21 cellular contexts compared by ENCODE assay signal in genomic region chr16:69598045-69598444, GRCh38. TPM values are rescaled to one million over a fixed set of nuclear protein-coding genes. Genes with fewer than 3 reads are reported as not detected.
DNase-seq lines count a peak whose midpoint lies in the region; ATAC-seq and TF ChIP-seq lines count a peak whose summit lies in the region.
"Had no signal": no experiment of that assay in that cellular context is flagged by ENCODE, and none has a peak within 500 bp of the region (broad histone marks: within the 10 kb centered on the region; RNA-seq: fewer than 3 reads in every experiment).

No MANE protein-coding gene starts in this region.

- H3K4me3 ChIP-seq in right atrium auricular region (no peak overlapping the region), trophoblast cell (ENCODE audit: low read depth, low read length) (no peak overlapping the region)
- H3K4me3 ChIP-seq: A549; BLaER1 treated with 17β-estradiol and CSF1 and Interleukin-3, amounts not matched to agents 10 nM and 100 nM; GM23248 had no signal

- peak; percentile 51 for ATAC-seq in Right ventricle myocardium superior (ENCODE audit: poor library complexity)
- ATAC-seq in GM21825 (IDR thresholded peaks at IDR 0.05; ENCODE audit: unreplicated experiment) = no peak
- ATAC-seq: A549 had no signal

- peaks cover 5% of the 10 kb centered on the region for H3K27me3 Mint-ChIP-seq in HFFc6 (ENCODE audit: insufficient read depth)
- H3K27me3 Mint-ChIP-seq: CD4-positive, alpha-beta T cell; CD8-positive, alpha-beta memory T cell had no signal

- no peak overlapping the region for H3K4me3 Mint-ChIP-seq in HFFc6
- H3K4me3 Mint-ChIP-seq: CD14-positive monocyte; CD4-positive, alpha-beta T cell had no signal

- H4K91ac ChIP-seq in trophoblast cell (ENCODE audit: low read depth, low read length) = no peak overlapping the region

- no peak for DNase-seq in Right ventricle myocardium superior
- no peak for DNase-seq in right atrium auricular region (ENCODE audit: low spot score)
- DNase-seq in HFFc6 = no peak
- DNase-seq in trophoblast cell = no peak
- DNase-seq in G401 (ENCODE audit: low spot score) = no peak
- DNase-seq: 8988T; ACHN; AML-193; BE2C; CD4-positive, alpha-beta T cell; CD8-positive, alpha-beta memory T cell; DMS 273 treated with DMSO at 0.1 percent for 48 hours; DMS79; GM23248; H7; HCEC 1CT had no signal

- H3K27ac ChIP-seq in right atrium auricular region = no peak overlapping the region
- peak overlapping the region; percentile 35 for H3K27ac ChIP-seq in VCaP
- no peak overlapping the region for H3K27ac ChIP-seq in trophoblast cell (ENCODE audit: low read depth, low read length)
- H3K27ac ChIP-seq: A549; BLaER1 treated with 17β-estradiol and CSF1 and Interleukin-3, amounts not matched to agents 10 nM and 100 nM; GM23248 had no signal

- intact Hi-C loops in Right ventricle myocardium superior (cut with DNase I) = no loop called here

- H3K9ac ChIP-seq in trophoblast cell (ENCODE audit: low read length) = no peak overlapping the region
- H3K9ac ChIP-seq: BLaER1 treated with 17β-estradiol and CSF1 and Interleukin-3, amounts not matched to agents 10 nM and 100 nM; GM23248 had no signal

- no peak overlapping the region for H2AK5ac ChIP-seq in trophoblast cell (ENCODE audit: low read length)

- no peaks in the 10 kb centered on the region for H3K36me3 ChIP-seq in right atrium auricular region
- peaks cover 3% of the 10 kb centered on the region in 2 experiments for H3K36me3 ChIP-seq in trophoblast cell (ENCODE audit: control insufficient read depth in 1 of 2, insufficient read depth in 2 of 2, low read length in 2 of 2)
- H3K36me3 ChIP-seq: BE2C had no signal

- no peak overlapping the region for H2AFZ ChIP-seq in trophoblast cell (ENCODE audit: insufficient read depth, low read length, poor library complexity)
- H2AFZ ChIP-seq: GM23248 had no signal

- no peak overlapping the region for H2BK120ac ChIP-seq in trophoblast cell (ENCODE audit: insufficient read depth, low read length, poor library complexity)

- H3K27me3 ChIP-seq in right atrium auricular region (no peaks in the 10 kb centered on the region), trophoblast cell (ENCODE audit: insufficient read depth, low read length) (no peaks in the 10 kb centered on the region)
- H3K27me3 ChIP-seq: BE2C; BLaER1 treated with 17β-estradiol and CSF1 and Interleukin-3, amounts not matched to agents 10 nM and 100 nM had no signal

- in situ Hi-C loops in G401 (cut with HindIII; ENCODE audit: low sequenced_read_pairs) = no loop called here

- no peaks in the 10 kb centered on the region for H3K9me3 Mint-ChIP-seq in HFFc6
- H3K9me3 Mint-ChIP-seq: CD4-positive, alpha-beta T cell; CD8-positive, alpha-beta memory T cell had no signal

- H4K8ac ChIP-seq in trophoblast cell (ENCODE audit: low read depth, low read length) = no peak overlapping the region

- peaks cover 0 to 8% of the 10 kb centered on the region in 2 donors for H3K4me1 ChIP-seq in right atrium auricular region
- H3K4me1 ChIP-seq in trophoblast cell (ENCODE audit: control insufficient read depth in 1 of 2, insufficient read depth in 2 of 2, low read length in 2 of 2) = peaks cover 0 to 2% of the 10 kb centered on the region in 2 experiments
- H3K4me1 ChIP-seq: BE2C had no signal

- H4K12ac ChIP-seq in trophoblast cell (ENCODE audit: low read depth, low read length) = no peak overlapping the region

- H2BK12ac ChIP-seq in trophoblast cell (ENCODE audit: low read length) = no peak overlapping the region

- 0 out of 2 replicates have a peak overlapping the region, but pooled peaks have one; percentile 11 for H3K27ac Mint-ChIP-seq in HFFc6
- H3K27ac Mint-ChIP-seq: CD14-positive monocyte; CD4-positive, alpha-beta T cell had no signal

- H3K4me2 ChIP-seq in trophoblast cell (ENCODE audit: low read length) = no peak overlapping the region
- H3K4me2 ChIP-seq: A549; BLaER1 treated with 17β-estradiol and CSF1 and Interleukin-3, amounts not matched to agents 10 nM and 100 nM had no signal

- H3K9me3 ChIP-seq in right atrium auricular region = no peaks in the 10 kb centered on the region
- no peaks in the 10 kb centered on the region for H3K9me3 ChIP-seq in trophoblast cell (ENCODE audit: insufficient read depth, low read depth, low read length)
- H3K9me3 ChIP-seq: A549, BE2C had no signal

- H3K36me3 Mint-ChIP-seq in HFFc6 (ENCODE audit: low read depth) = peaks cover 30% of the 10 kb centered on the region

- no peaks in the 10 kb centered on the region for H3K79me1 ChIP-seq in trophoblast cell (ENCODE audit: low read length)

- no CpG with 5 or more reads among the region's 5 CpGs for WGBS in trophoblast cell (ENCODE audit: extremely low coverage, insufficient coverage, insufficient read length)

- H3K79me2 ChIP-seq in trophoblast cell (ENCODE audit: control insufficient read depth, insufficient read depth, low read length, poor library complexity) = no peaks in the 10 kb centered on the region

- peak overlapping the region; percentile 14 for H3K4ac ChIP-seq in trophoblast cell (ENCODE audit: low read depth, low read length)

- TF ChIP-seq CTCF in right atrium auricular region (IDR thresholded peaks at IDR 0.05) = no peak
- no peak for TF ChIP-seq CTCF in HFFc6 (IDR thresholded peaks at IDR 0.05)
- no peak for TF ChIP-seq CTCF in VCaP (conservative IDR thresholded peaks at IDR 0.05)

- peaks cover 80% of the 10 kb centered on the region for H3K4me1 Mint-ChIP-seq in HFFc6 (ENCODE audit: low read depth)

- no peak overlapping the region for H2BK5ac ChIP-seq in trophoblast cell (ENCODE audit: low read depth, low read length, poor library complexity)

- H3K23ac ChIP-seq in trophoblast cell (ENCODE audit: low read length) = no peak overlapping the region

- no peak overlapping the region for H3K14ac ChIP-seq in trophoblast cell (ENCODE audit: low read length)

- no peak overlapping the region for H3K18ac ChIP-seq in trophoblast cell (ENCODE audit: low read length)

RNA-seq across cellular contexts. Expression of gene NFAT5, which starts 32.3 kb away (rescaled TPM):
- total RNA-seq in Right ventricle myocardium superior = 13.9 TPM
- 10 to 100 TPM; 16.4 to 22.6 TPM for total RNA-seq in right atrium auricular region
- 100 to 1,000 TPM in 1 of 6 experiments, 10 to 100 TPM in 5; 52.0 to 114 (median 63.7) TPM for total RNA-seq in HFFc6 (2021; fragmentation: NEBNext Ultra II Directional; extraction: Animal tissue kit (Norgen Biotek cat#: 25700))
- 26.0 and 26.1 TPM in 2 replicates for polyA plus RNA-seq in trophoblast cell (2013)
- 19.3 and 23.4 TPM in 2 replicates for total RNA-seq in G401 (2014; rRNA removed; shearing (Covaris generic))
